In the genomic region with DNA sequence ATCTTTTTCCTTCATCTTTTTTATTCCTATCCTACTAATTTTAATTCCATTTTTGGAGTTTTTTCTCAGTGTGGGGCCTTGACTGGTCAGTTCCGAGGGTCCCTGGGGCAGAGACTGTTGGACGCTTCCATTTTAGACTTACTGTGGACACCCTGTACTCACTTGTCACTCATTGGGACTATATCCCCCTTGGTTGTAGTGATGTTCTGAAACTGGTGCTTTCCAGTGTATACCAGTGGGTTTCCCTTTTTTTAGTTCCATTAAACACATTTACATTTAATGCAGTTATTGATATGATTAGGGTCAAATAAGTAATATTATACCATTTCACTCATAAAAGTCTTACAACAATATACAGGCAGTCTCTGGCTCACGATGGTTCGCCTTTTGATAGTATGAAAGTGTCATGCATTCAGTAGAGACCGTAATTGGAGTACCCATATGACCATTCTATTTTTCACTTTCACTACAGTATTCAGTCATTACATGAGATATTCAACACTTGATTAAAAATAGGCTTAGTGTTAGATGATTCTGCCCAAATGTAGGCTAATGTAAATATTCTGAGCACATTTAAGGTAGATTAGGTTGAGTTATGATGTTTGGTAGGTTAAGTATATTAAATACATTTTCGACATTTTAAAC, we compare ENCODE assay signal across 16 cellular contexts. TPM values are rescaled to one million over a fixed set of nuclear protein-coding genes. Genes with fewer than 3 reads are reported as not detected.
DNase-seq lines count a peak whose midpoint lies in the region; ATAC-seq and TF ChIP-seq lines count a peak whose summit lies in the region.
"Had no signal": no experiment of that assay in that cellular context is flagged by ENCODE, and none has a peak within 500 bp of the region (broad histone marks: within the 10 kb centered on the region; RNA-seq: fewer than 3 reads in every experiment).

No MANE protein-coding gene starts in this region.

- H3K27me3 ChIP-seq in stomach (no peaks in the 10 kb centered on the region), spleen (replicated peaks in 1 of 7) (no peaks in the 10 kb centered on the region)
- H3K27me3 ChIP-seq: gastrocnemius medialis, ovary, testis had no signal

- ATAC-seq in activated CD8-positive, alpha-beta T cell treated with anti-CD3 and anti-CD28 coated beads for 36 hours = peak; percentile 62
- ATAC-seq in activated CD8-positive, alpha-beta T cell treated with anti-CD3 and anti-CD28 coated beads, Interleukin-2, amount 10 ng/mL, durations not matched to agents 7 days and 5 days = no peak
- ATAC-seq in GM21717 (IDR thresholded peaks at IDR 0.05; ENCODE audit: unreplicated experiment) = peak; percentile 63
- ATAC-seq in HG03342 (IDR thresholded peaks at IDR 0.05; ENCODE audit: unreplicated experiment) = peak; percentile 95
- peak; percentile 97 for ATAC-seq in stimulated activated effector memory CD8-positive, alpha-beta T cell treated with anti-CD3 and anti-CD28 coated beads, Interleukin-12 subunit alpha, Interleukin-12 subunit beta, amount 100 ng/mL, for 72 hours
- no peak for ATAC-seq in HG02884 (IDR thresholded peaks at IDR 0.05; ENCODE audit: unreplicated experiment)
- ATAC-seq: gastrocnemius medialis, left lobe of liver had no signal

- CTCF ChIA-PET in activated CD8-positive, alpha-beta T cell treated with anti-CD3 and anti-CD28 coated beads for 36 hours (lab: Charles Lee) = no interaction called here
- CTCF ChIA-PET in activated CD8-positive, alpha-beta T cell treated with anti-CD3 and anti-CD28 coated beads, Interleukin-2, amount 10 ng/mL, durations not matched to agents 7 days and 5 days (lab: Charles Lee) = no interaction called here

- peak overlapping the region; percentile 48 for H3K27ac Mint-ChIP-seq in activated CD8-positive, alpha-beta T cell treated with anti-CD3 and anti-CD28 coated beads for 36 hours
- H3K27ac Mint-ChIP-seq in activated CD8-positive, alpha-beta T cell treated with anti-CD3 and anti-CD28 coated beads, Interleukin-2, amount 10 ng/mL, durations not matched to agents 7 days and 5 days = no peak overlapping the region
- no peak overlapping the region for H3K27ac Mint-ChIP-seq in stimulated activated effector memory CD8-positive, alpha-beta T cell treated with anti-CD3 and anti-CD28 coated beads, Interleukin-12 subunit alpha, Interleukin-12 subunit beta, amount 100 ng/mL, for 72 hours
- H3K27ac Mint-ChIP-seq: dendritic cell treated with granulocyte-macrophage colony-stimulating factor and Interleukin-4, amounts not matched to agents 40 ng/mL and 50 ng/mL, for 4 days had no signal

- H3K9me3 ChIP-seq in stomach (no peaks in the 10 kb centered on the region), spleen (no peaks in the 10 kb centered on the region)
- H3K9me3 ChIP-seq: gastrocnemius medialis, ovary, testis had no signal

- no peak overlapping the region for H3K4me3 ChIP-seq in stomach
- no peak overlapping the region for H3K4me3 ChIP-seq in spleen
- H3K4me3 ChIP-seq: gastrocnemius medialis, ovary, testis had no signal

- TF ChIP-seq POLR2A in stomach (IDR thresholded peaks at IDR 0.05) (no peak), spleen (IDR thresholded peaks at IDR 0.05) (no peak)

- H3K27ac ChIP-seq in stomach (no peak overlapping the region), spleen (no peak overlapping the region)
- H3K27ac ChIP-seq: gastrocnemius medialis, ovary, RWPE1, testis had no signal

- POLR2A ChIA-PET in activated CD8-positive, alpha-beta T cell treated with anti-CD3 and anti-CD28 coated beads for 36 hours (lab: Charles Lee) = no interaction called here
- POLR2A ChIA-PET in activated CD8-positive, alpha-beta T cell treated with anti-CD3 and anti-CD28 coated beads, Interleukin-2, amount 10 ng/mL, durations not matched to agents 7 days and 5 days (lab: Charles Lee) = no interaction called here

- no peak for DNase-seq in activated CD8-positive, alpha-beta T cell treated with anti-CD3 and anti-CD28 coated beads for 36 hours
- no peak for DNase-seq in activated CD8-positive, alpha-beta T cell treated with anti-CD3 and anti-CD28 coated beads, Interleukin-2, amount 10 ng/mL, durations not matched to agents 7 days and 5 days
- DNase-seq in stimulated activated effector memory CD8-positive, alpha-beta T cell treated with anti-CD3 and anti-CD28 coated beads, Interleukin-12 subunit alpha, Interleukin-12 subunit beta, amount 100 ng/mL, for 72 hours (ENCODE audit: low spot score in 2 of 2) = no peak
- DNase-seq in stomach = no peak
- DNase-seq in spleen = no peak
- DNase-seq: activated effector memory CD4-positive, alpha-beta T cell treated with Interleukin-2 at 50 U/mL for 16 hours; gastrocnemius medialis; IMR-90; ovary; testis had no signal

- TF ChIP-seq CTCF in activated CD8-positive, alpha-beta T cell treated with anti-CD3 and anti-CD28 coated beads for 36 hours (IDR thresholded peaks at IDR 0.05) = no peak
- TF ChIP-seq CTCF in stomach (IDR thresholded peaks at IDR 0.05) = no peak
- no peak for TF ChIP-seq CTCF in spleen (IDR thresholded peaks at IDR 0.05 in 8 of 11, conservative IDR thresholded peaks at IDR 0.05 in 3 of 11)

- H3K36me3 Mint-ChIP-seq in activated CD8-positive, alpha-beta T cell treated with anti-CD3 and anti-CD28 coated beads for 36 hours (ENCODE audit: low read depth) = peaks cover 39% of the 10 kb centered on the region
- H3K36me3 Mint-ChIP-seq in activated CD8-positive, alpha-beta T cell treated with anti-CD3 and anti-CD28 coated beads, Interleukin-2, amount 10 ng/mL, durations not matched to agents 7 days and 5 days (ENCODE audit: low read depth) = peaks cover 46% of the 10 kb centered on the region
- peaks cover 80% of the 10 kb centered on the region for H3K36me3 Mint-ChIP-seq in stimulated activated effector memory CD8-positive, alpha-beta T cell treated with anti-CD3 and anti-CD28 coated beads, Interleukin-12 subunit alpha, Interleukin-12 subunit beta, amount 100 ng/mL, for 72 hours

- TF ChIP-seq EP300 in stomach (IDR thresholded peaks at IDR 0.05) = no peak

- no peak overlapping the region for H3K4me3 Mint-ChIP-seq in activated CD8-positive, alpha-beta T cell treated with anti-CD3 and anti-CD28 coated beads for 36 hours
- H3K4me3 Mint-ChIP-seq in activated CD8-positive, alpha-beta T cell treated with anti-CD3 and anti-CD28 coated beads, Interleukin-2, amount 10 ng/mL, durations not matched to agents 7 days and 5 days = no peak overlapping the region
- H3K4me3 Mint-ChIP-seq in stimulated activated effector memory CD8-positive, alpha-beta T cell treated with anti-CD3 and anti-CD28 coated beads, Interleukin-12 subunit alpha, Interleukin-12 subunit beta, amount 100 ng/mL, for 72 hours = no peak overlapping the region
- H3K4me3 Mint-ChIP-seq: dendritic cell treated with granulocyte-macrophage colony-stimulating factor and Interleukin-4, amounts not matched to agents 40 ng/mL and 50 ng/mL, for 4 days had no signal

- H3K4me1 Mint-ChIP-seq in activated CD8-positive, alpha-beta T cell treated with anti-CD3 and anti-CD28 coated beads for 36 hours (ENCODE audit: low read depth) = peaks cover 26% of the 10 kb centered on the region
- H3K4me1 Mint-ChIP-seq in activated CD8-positive, alpha-beta T cell treated with anti-CD3 and anti-CD28 coated beads, Interleukin-2, amount 10 ng/mL, durations not matched to agents 7 days and 5 days (ENCODE audit: low read depth) = peaks cover 3% of the 10 kb centered on the region
- peaks cover 7% of the 10 kb centered on the region for H3K4me1 Mint-ChIP-seq in stimulated activated effector memory CD8-positive, alpha-beta T cell treated with anti-CD3 and anti-CD28 coated beads, Interleukin-12 subunit alpha, Interleukin-12 subunit beta, amount 100 ng/mL, for 72 hours

- intact Hi-C loops in activated CD8-positive, alpha-beta T cell treated with anti-CD3 and anti-CD28 coated beads for 36 hours (cut with micrococcal nuclease) = no loop called here
- intact Hi-C loops in stomach (cut with DNase I; ENCODE audit: low total_unique reads) = no loop called here
- intact Hi-C loops in spleen (cut with DNase I; ENCODE audit: low total_unique reads) = no loop called here

- H3K9me3 Mint-ChIP-seq in activated CD8-positive, alpha-beta T cell treated with anti-CD3 and anti-CD28 coated beads for 36 hours = no peaks in the 10 kb centered on the region
- peaks cover 4% of the 10 kb centered on the region for H3K9me3 Mint-ChIP-seq in activated CD8-positive, alpha-beta T cell treated with anti-CD3 and anti-CD28 coated beads, Interleukin-2, amount 10 ng/mL, durations not matched to agents 7 days and 5 days (ENCODE audit: insufficient read depth)
- no peaks in the 10 kb centered on the region for H3K9me3 Mint-ChIP-seq in stimulated activated effector memory CD8-positive, alpha-beta T cell treated with anti-CD3 and anti-CD28 coated beads, Interleukin-12 subunit alpha, Interleukin-12 subunit beta, amount 100 ng/mL, for 72 hours
- H3K9me3 Mint-ChIP-seq: dendritic cell treated with granulocyte-macrophage colony-stimulating factor and Interleukin-4, amounts not matched to agents 40 ng/mL and 50 ng/mL, for 4 days had no signal

- peaks cover 0 to 36% (median 32%) of the 10 kb centered on the region in 4 donors for H3K36me3 ChIP-seq in stomach
- H3K36me3 ChIP-seq in spleen = peaks cover 0 to 58% (median 13%) of the 10 kb centered on the region in 6 donors
- H3K36me3 ChIP-seq: gastrocnemius medialis, ovary had no signal

- no peaks in the 10 kb centered on the region for H3K27me3 Mint-ChIP-seq in activated CD8-positive, alpha-beta T cell treated with anti-CD3 and anti-CD28 coated beads for 36 hours
- H3K27me3 Mint-ChIP-seq in activated CD8-positive, alpha-beta T cell treated with anti-CD3 and anti-CD28 coated beads, Interleukin-2, amount 10 ng/mL, durations not matched to agents 7 days and 5 days (ENCODE audit: low read depth) = no peaks in the 10 kb centered on the region
- H3K27me3 Mint-ChIP-seq: dendritic cell treated with granulocyte-macrophage colony-stimulating factor and Interleukin-4, amounts not matched to agents 40 ng/mL and 50 ng/mL, for 4 days had no signal

- WGBS in stomach, 5 donors = 84 to 95% (median 93%) methylated on average over 6 of the region's 6 CpGs
- WGBS in spleen, 5 donors = 78 to 91% (median 86%) methylated on average over 6 of the region's 6 CpGs

- no peaks in the 10 kb centered on the region for H3K4me1 ChIP-seq in stomach
- no peaks in the 10 kb centered on the region for H3K4me1 ChIP-seq in spleen
- H3K4me1 ChIP-seq: gastrocnemius medialis, testis had no signal

RNA-seq across cellular contexts. Expression of a gene that starts 46.0 kb away (rescaled TPM):
- 10 to 100 TPM; 28.4 to 30.4 TPM for total RNA-seq in activated CD8-positive, alpha-beta T cell treated with anti-CD3 and anti-CD28 coated beads for 36 hours
- total RNA-seq in activated CD8-positive, alpha-beta T cell treated with anti-CD3 and anti-CD28 coated beads, Interleukin-2, amount 10 ng/mL, durations not matched to agents 7 days and 5 days = 10 to 100 TPM; 36.3 to 43.0 TPM
- total RNA-seq in stomach = 10 to 100 TPM; 11.6 to 38.2 (median 16.2) TPM
- 1 to 10 TPM; 4.7 to 8.5 (median 7.3) TPM for polyA plus RNA-seq in stomach
- 10 to 100 TPM; 17.9 to 26.5 (median 24.7) TPM for total RNA-seq in spleen
- 1 to 10 TPM; 5.5 to 9.0 (median 6.0) TPM for polyA plus RNA-seq in spleen

RNA-seq across cellular contexts. Expression of a gene that starts 51.1 kb away (rescaled TPM):
- not detected for total RNA-seq in activated CD8-positive, alpha-beta T cell treated with anti-CD3 and anti-CD28 coated beads for 36 hours
- total RNA-seq in activated CD8-positive, alpha-beta T cell treated with anti-CD3 and anti-CD28 coated beads, Interleukin-2, amount 10 ng/mL, durations not matched to agents 7 days and 5 days = not detected
- total RNA-seq in stomach (100 to 1,000 TPM in 1 of 5 donors, not detected in 4; 785 TPM), spleen (10 to 100 TPM in 1 of 7 donors, 1 to 10 TPM in 5, not detected in 1; 2.1 to 12.1 (median 6.5) TPM)
- polyA plus RNA-seq in stomach (10 to 100 TPM in 1 of 3 donors, 1 to 10 TPM in 1, not detected in 1; 3.7 to 35.3 TPM), spleen (1 to 10 TPM; 1.7 to 9.5 (median 9.3) TPM)
- total RNA-seq: gastrocnemius medialis, IMR-90 had no signal
- polyA plus RNA-seq: IMR-90 had no signal

Comparison
In these comparisons a context has a peak if more than half of its experiments do, and no peak if none do; other contexts are left out.
1. ATAC-seq: peak in activated CD8-positive, alpha-beta T cell treated with anti-CD3 and anti-CD28 coated beads for 36 hours (single experiment), GM21717 (single experiment), HG03342 (single experiment) and stimulated activated effector memory CD8-positive, alpha-beta T cell treated with anti-CD3 and anti-CD28 coated beads, Interleukin-12 subunit alpha, Interleukin-12 subunit beta, amount 100 ng/mL, for 72 hours (single experiment); none in activated CD8-positive, alpha-beta T cell treated with anti-CD3 and anti-CD28 coated beads, Interleukin-2, amount 10 ng/mL, durations not matched to agents 7 days and 5 days (single experiment) and HG02884 (single experiment).